ENCODE assay signal across 24 cellular contexts in genomic region chr4:35175894-35176293, GRCh38.
"Had no signal": no experiment of that assay in that cellular context is flagged by ENCODE, and none has a peak within 500 bp of the region (broad histone marks: within the 10 kb centered on the region; RNA-seq: fewer than 3 reads in every experiment).

No MANE protein-coding gene starts in this region.

- H3K27me3 Mint-ChIP-seq: activated B cell treated with CpG ODN at 0.5 μM for 24 hours; activated CD4-positive, alpha-beta T cell treated with anti-CD3 and anti-CD28 coated beads for 36 hours; activated naive CD8-positive, alpha-beta T cell treated with anti-CD3 and anti-CD28 coated beads for 36 hours; naive thymus-derived CD4-positive, alpha-beta T cell; stimulated activated naive B cell treated with anti-CD40 and anti-IgM and Interleukin-4, amounts not matched to agents 10 μg/mL and 1 μg/mL and 100 μg/mL, for 72 hours had no signal

- H3K27ac Mint-ChIP-seq: activated B cell treated with CpG ODN at 0.5 μM for 24 hours; activated CD4-positive, alpha-beta T cell treated with anti-CD3 and anti-CD28 coated beads for 36 hours; activated naive CD8-positive, alpha-beta T cell treated with anti-CD3 and anti-CD28 coated beads for 36 hours; naive thymus-derived CD4-positive, alpha-beta T cell; stimulated activated naive B cell treated with anti-CD40 and anti-IgM and Interleukin-4, amounts not matched to agents 10 μg/mL and 1 μg/mL and 100 μg/mL, for 72 hours had no signal

- H3K9me3 Mint-ChIP-seq: activated B cell treated with CpG ODN at 0.5 μM for 24 hours; stimulated activated naive B cell treated with anti-CD40 and anti-IgM and Interleukin-4, amounts not matched to agents 10 μg/mL and 1 μg/mL and 100 μg/mL, for 72 hours had no signal

- H3K4me3 ChIP-seq: lower lobe of right lung, testis, uterus had no signal

- DNase-seq: activated B cell treated with CpG ODN at 0.5 μM for 24 hours; activated CD4-positive, alpha-beta T cell treated with anti-CD3 and anti-CD28 coated beads for 36 hours; activated CD4-positive, alpha-beta T cell treated with anti-CD3 and anti-CD28 coated beads, Interleukin-2, amount 50 U/mL, for 48 hours; activated CD8-positive, alpha-beta memory T cell treated with anti-CD3 and anti-CD28 coated beads, Interleukin-2, amount 50 U/mL, for 48 hours; activated naive CD4-positive, alpha-beta T cell treated with Interleukin-2 at 50 U/mL for 16 hours; activated naive CD8-positive, alpha-beta T cell treated with anti-CD3 and anti-CD28 coated beads for 36 hours; activated T-cell treated with anti-CD3 and anti-CD28 coated beads, Interleukin-2, amount 50 U/mL, for 48 hours; central memory CD4-positive, alpha-beta T cell; dermis blood vessel endothelial cell; effector CD8-positive, alpha-beta T cell; erythroblast; foreskin fibroblast; kidney; lower lobe of right lung; naive thymus-derived CD4-positive, alpha-beta T cell; occipital lobe; small intestine; stimulated activated naive B cell treated with anti-CD40 and anti-IgM and Interleukin-4, amounts not matched to agents 10 μg/mL and 1 μg/mL and 100 μg/mL, for 72 hours; testis; trophoblast cell; uterus had no signal

- H3K4me3 Mint-ChIP-seq: activated B cell treated with CpG ODN at 0.5 μM for 24 hours; activated CD4-positive, alpha-beta T cell treated with anti-CD3 and anti-CD28 coated beads for 36 hours; activated naive CD8-positive, alpha-beta T cell treated with anti-CD3 and anti-CD28 coated beads for 36 hours; naive thymus-derived CD4-positive, alpha-beta T cell; neural crest cell; stimulated activated naive B cell treated with anti-CD40 and anti-IgM and Interleukin-4, amounts not matched to agents 10 μg/mL and 1 μg/mL and 100 μg/mL, for 72 hours had no signal

- H3K4me1 Mint-ChIP-seq: activated B cell treated with CpG ODN at 0.5 μM for 24 hours; activated CD4-positive, alpha-beta T cell treated with anti-CD3 and anti-CD28 coated beads for 36 hours; activated naive CD8-positive, alpha-beta T cell treated with anti-CD3 and anti-CD28 coated beads for 36 hours; naive thymus-derived CD4-positive, alpha-beta T cell; neural crest cell; stimulated activated naive B cell treated with anti-CD40 and anti-IgM and Interleukin-4, amounts not matched to agents 10 μg/mL and 1 μg/mL and 100 μg/mL, for 72 hours had no signal

- H3K27ac ChIP-seq: lower lobe of right lung, testis, uterus had no signal

- H3K27me3 ChIP-seq: testis, uterus had no signal

- H3K36me3 Mint-ChIP-seq: activated naive CD8-positive, alpha-beta T cell treated with anti-CD3 and anti-CD28 coated beads for 36 hours; naive thymus-derived CD4-positive, alpha-beta T cell; stimulated activated naive B cell treated with anti-CD40 and anti-IgM and Interleukin-4, amounts not matched to agents 10 μg/mL and 1 μg/mL and 100 μg/mL, for 72 hours had no signal

- H3K36me3 ChIP-seq: lower lobe of right lung, uterus had no signal

- H3K9me3 ChIP-seq: lower lobe of right lung, testis, uterus had no signal

- ATAC-seq: activated CD4-positive, alpha-beta T cell treated with anti-CD3 and anti-CD28 coated beads for 36 hours; lower lobe of right lung; naive thymus-derived CD4-positive, alpha-beta T cell; sciatic nerve; stimulated activated naive B cell treated with anti-CD40 and anti-IgM and Interleukin-4, amounts not matched to agents 10 μg/mL and 1 μg/mL and 100 μg/mL, for 72 hours had no signal

- FAIRE-seq: astrocyte, kidney, small intestine had no signal

- H3K4me1 ChIP-seq: lower lobe of right lung, testis, uterus had no signal
